ENCODE assay signal across 8 cellular contexts in the genomic region with DNA sequence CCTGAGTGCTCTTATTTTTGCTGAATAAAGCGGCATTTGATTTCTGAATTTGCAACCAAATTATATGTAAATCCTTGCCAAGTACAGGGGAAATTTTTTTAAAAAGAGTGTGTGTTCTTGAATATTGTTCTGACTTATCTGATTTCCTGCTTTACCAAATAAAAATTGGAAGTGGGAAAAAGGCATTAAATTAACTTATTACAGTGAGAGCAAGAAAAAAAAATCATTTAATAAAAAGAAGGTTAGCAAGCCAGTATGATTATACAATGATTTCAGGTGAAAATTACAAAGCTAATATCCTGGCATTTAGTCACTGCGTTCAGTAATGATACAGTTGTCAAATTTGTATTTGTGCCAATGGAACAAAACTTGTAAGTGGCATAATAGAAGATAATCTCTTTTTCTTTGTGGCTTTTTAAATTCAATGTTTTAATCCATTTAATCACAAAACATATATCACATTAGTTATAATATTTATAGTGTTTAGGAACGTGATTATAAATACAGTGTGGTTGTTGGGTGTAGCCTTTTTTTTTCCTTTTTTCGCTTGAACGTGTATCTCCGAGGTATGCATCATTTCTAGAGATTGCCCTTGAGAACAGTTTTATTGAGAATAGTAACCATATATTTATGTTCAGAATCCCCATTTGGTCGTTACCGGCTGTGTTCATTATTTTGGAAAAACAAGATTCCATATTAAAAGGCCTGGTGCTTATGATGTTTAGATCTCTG.
DNase-seq lines count a peak whose midpoint lies in the region; ATAC-seq and TF ChIP-seq lines count a peak whose summit lies in the region.

No MANE protein-coding gene starts in this region.

- 16% methylated on average over 8 of the region's 8 CpGs for WGBS in right lobe of liver (ENCODE audit: insufficient coverage, low coverage, low lambda C conversion rate, missing lambda C conversion rate)

- H3K27ac Mint-ChIP-seq in activated naive CD4-positive, alpha-beta T cell treated with anti-CD3 and anti-CD28 coated beads, Interleukin-2, amount 10 ng/mL, durations not matched to agents 7 days and 5 days: peak overlapping the region; percentile 93
- H3K27ac Mint-ChIP-seq in activated naive CD8-positive, alpha-beta T cell treated with anti-CD3 and anti-CD28 coated beads for 36 hours: peak overlapping the region; percentile 85
- no peak overlapping the region for H3K27ac Mint-ChIP-seq in type B pancreatic cell
- peak overlapping the region in 1 of 2 donors; percentile 80 for H3K27ac Mint-ChIP-seq in effector memory CD8-positive, alpha-beta T cell

- intact Hi-C loops in right lobe of liver (cut with DNase I): no loop called here

- H3K27me3 ChIP-seq in right lobe of liver: no peaks in the 10 kb centered on the region

- peak overlapping the region; percentile 70 to 84 (median 78) for H3K4me3 ChIP-seq in right lobe of liver

- TF ChIP-seq POLR2A in right lobe of liver (IDR thresholded peaks at IDR 0.05): no peak

- peak overlapping the region; percentile 97 to 100 (median 99) for H3K27ac ChIP-seq in right lobe of liver

- no peaks in the 10 kb centered on the region for H3K9me3 ChIP-seq in right lobe of liver

- no peak for TF ChIP-seq CTCF in right lobe of liver (IDR thresholded peaks at IDR 0.05)
- TF ChIP-seq CTCF in type B pancreatic cell (conservative IDR thresholded peaks at IDR 0.05): no peak

- no peak for DNase-seq in activated naive CD4-positive, alpha-beta T cell treated with anti-CD3 and anti-CD28 coated beads, Interleukin-2, amount 10 ng/mL, durations not matched to agents 7 days and 5 days
- no peak for DNase-seq in activated naive CD4-positive, alpha-beta T cell (lab: John Stamatoyannopoulos, UW)
- no peak for DNase-seq in activated naive CD8-positive, alpha-beta T cell treated with anti-CD3 and anti-CD28 coated beads for 36 hours
- DNase-seq in right lobe of liver (no peak), type B pancreatic cell (ENCODE audit: extremely low spot score, unreplicated experiment) (no peak)
- DNase-seq in central memory CD4-positive, alpha-beta T cell: no peak
- DNase-seq in effector memory CD8-positive, alpha-beta T cell: no peak

- H3K4me1 ChIP-seq in right lobe of liver: peaks cover 0 to 33% (median 8%) of the 10 kb centered on the region in 4 donors

- peaks cover 31% of the 10 kb centered on the region for H3K4me1 Mint-ChIP-seq in activated naive CD4-positive, alpha-beta T cell treated with anti-CD3 and anti-CD28 coated beads, Interleukin-2, amount 10 ng/mL, durations not matched to agents 7 days and 5 days
- peaks cover 32% of the 10 kb centered on the region for H3K4me1 Mint-ChIP-seq in activated naive CD8-positive, alpha-beta T cell treated with anti-CD3 and anti-CD28 coated beads for 36 hours
- peaks cover 7% of the 10 kb centered on the region for H3K4me1 Mint-ChIP-seq in type B pancreatic cell (ENCODE audit: unreplicated experiment)
- H3K4me1 Mint-ChIP-seq in effector memory CD8-positive, alpha-beta T cell (ENCODE audit: low read depth in 2 of 2): peaks cover 7 to 37% of the 10 kb centered on the region in 2 donors

- no peaks in the 10 kb centered on the region for H3K9me3 Mint-ChIP-seq in activated naive CD4-positive, alpha-beta T cell treated with anti-CD3 and anti-CD28 coated beads, Interleukin-2, amount 10 ng/mL, durations not matched to agents 7 days and 5 days
- no peaks in the 10 kb centered on the region for H3K9me3 Mint-ChIP-seq in activated naive CD8-positive, alpha-beta T cell treated with anti-CD3 and anti-CD28 coated beads for 36 hours
- no peaks in the 10 kb centered on the region for H3K9me3 Mint-ChIP-seq in type B pancreatic cell
- no peaks in the 10 kb centered on the region for H3K9me3 Mint-ChIP-seq in effector memory CD8-positive, alpha-beta T cell

- H3K4me3 Mint-ChIP-seq in activated naive CD4-positive, alpha-beta T cell treated with anti-CD3 and anti-CD28 coated beads, Interleukin-2, amount 10 ng/mL, durations not matched to agents 7 days and 5 days: peak overlapping the region; percentile 86
- H3K4me3 Mint-ChIP-seq in activated naive CD8-positive, alpha-beta T cell treated with anti-CD3 and anti-CD28 coated beads for 36 hours: peak overlapping the region; percentile 82
- H3K4me3 Mint-ChIP-seq in type B pancreatic cell: peak overlapping the region; percentile 74
- peak overlapping the region in 1 of 2 donors; percentile 80 for H3K4me3 Mint-ChIP-seq in effector memory CD8-positive, alpha-beta T cell

- no peaks in the 10 kb centered on the region for H3K36me3 ChIP-seq in right lobe of liver

- no peak for ATAC-seq in right lobe of liver
- ATAC-seq in HG03108 (IDR thresholded peaks at IDR 0.05; ENCODE audit: unreplicated experiment): no peak
- no peak for ATAC-seq in effector memory CD8-positive, alpha-beta T cell (replicated peaks)

- peaks cover 7% of the 10 kb centered on the region for H3K36me3 Mint-ChIP-seq in activated naive CD4-positive, alpha-beta T cell treated with anti-CD3 and anti-CD28 coated beads, Interleukin-2, amount 10 ng/mL, durations not matched to agents 7 days and 5 days
- H3K36me3 Mint-ChIP-seq in activated naive CD8-positive, alpha-beta T cell treated with anti-CD3 and anti-CD28 coated beads for 36 hours: peaks cover 2% of the 10 kb centered on the region
- no peaks in the 10 kb centered on the region for H3K36me3 Mint-ChIP-seq in type B pancreatic cell
- peaks cover 5% of the 10 kb centered on the region for H3K36me3 Mint-ChIP-seq in effector memory CD8-positive, alpha-beta T cell (ENCODE audit: insufficient read depth)

- CTCF ChIA-PET in activated naive CD4-positive, alpha-beta T cell treated with anti-CD3 and anti-CD28 coated beads, Interleukin-2, amount 10 ng/mL, durations not matched to agents 7 days and 5 days (lab: Charles Lee): interaction anchor here (0.8 kb wide), 1 partner anchor 13 kb away, joined by 3 read pairs; no protein-coding TSS in a partner anchor

- peaks cover 14% of the 10 kb centered on the region for H3K27me3 Mint-ChIP-seq in activated naive CD4-positive, alpha-beta T cell treated with anti-CD3 and anti-CD28 coated beads, Interleukin-2, amount 10 ng/mL, durations not matched to agents 7 days and 5 days
- H3K27me3 Mint-ChIP-seq in activated naive CD8-positive, alpha-beta T cell treated with anti-CD3 and anti-CD28 coated beads for 36 hours: no peaks in the 10 kb centered on the region
- H3K27me3 Mint-ChIP-seq in type B pancreatic cell: peaks cover 79% of the 10 kb centered on the region
- H3K27me3 Mint-ChIP-seq in effector memory CD8-positive, alpha-beta T cell: peaks cover 0 to 62% of the 10 kb centered on the region in 2 donors
